13 cellular contexts compared by ENCODE assay signal in genomic region chr9:89746385-89747116, GRCh38.
A peak's percentile ranks its signal among the peaks of the same experiment; 100 is the strongest.
DNase-seq lines count a peak whose midpoint lies in the region; ATAC-seq and TF ChIP-seq lines count a peak whose summit lies in the region.
"Had no signal": no experiment of that assay in that cellular context is flagged by ENCODE, and none has a peak within 500 bp of the region (broad histone marks: within the 10 kb centered on the region; RNA-seq: fewer than 3 reads in every experiment).

No MANE protein-coding gene starts in this region.

- H3K27ac ChIP-seq in sigmoid colon, result no peak overlapping the region
- H3K27ac ChIP-seq: thoracic aorta had no signal

- H3K4me3 ChIP-seq in sigmoid colon, result no peak overlapping the region
- H3K4me3 ChIP-seq: thoracic aorta had no signal

- no peaks in the 10 kb centered on the region for H3K9me3 Mint-ChIP-seq in immature natural killer cell

- H3K27ac Mint-ChIP-seq in T-helper 17 cell (peak overlapping the region; percentile 96), immature natural killer cell (no peak overlapping the region)

- H3K4me1 Mint-ChIP-seq in T-helper 17 cell (peaks cover 55% of the 10 kb centered on the region), immature natural killer cell (peaks cover 30 to 40% of the 10 kb centered on the region in 2 donors)

- H3K4me1 ChIP-seq in sigmoid colon, result no peaks in the 10 kb centered on the region

- H3K9me3 ChIP-seq in T-helper 17 cell (ENCODE audit: control insufficient read depth, low read length, poor library complexity, severe bottlenecking) (no peaks in the 10 kb centered on the region), sigmoid colon (no peaks in the 10 kb centered on the region)

- DNase-seq in NCI-H1694 treated with DMSO at 0.1 percent for 48 hours (lab: John Stamatoyannopoulos, UW), result peak; percentile 12
- no peak for DNase-seq in NCI-H1694 (lab: John Stamatoyannopoulos, UW)
- DNase-seq in T-helper 17 cell, result no peak
- DNase-seq in left cardiac atrium, result peak; percentile 61
- DNase-seq in sigmoid colon, result peak; percentile 78
- DNase-seq in NCI-H2107 (lab: John Stamatoyannopoulos, UW), result no peak
- no peak for DNase-seq in immature natural killer cell
- DNase-seq: activated CD8-positive, alpha-beta memory T cell treated with anti-CD3 and anti-CD28 coated beads, Interleukin-2, amount 50 U/mL, for 4 hours; cortex of kidney; NCI-H526 treated with DMSO at 0.1 percent for 48 hours had no signal

- H3K27me3 ChIP-seq in sigmoid colon, result no peaks in the 10 kb centered on the region

- H3K36me3 ChIP-seq in sigmoid colon, result no peaks in the 10 kb centered on the region
- H3K36me3 ChIP-seq: thoracic aorta had no signal

- TF ChIP-seq POLR2A in sigmoid colon (IDR thresholded peaks at IDR 0.05), result no peak

- ATAC-seq in T-helper 17 cell (no peak), left cardiac atrium (peak; percentile 56 to 64), GM19023 (IDR thresholded peaks at IDR 0.05; ENCODE audit: unreplicated experiment) (no peak)

- no peak overlapping the region for H3K4me3 Mint-ChIP-seq in T-helper 17 cell
- H3K4me3 Mint-ChIP-seq in immature natural killer cell, result no peak overlapping the region
- H3K4me3 Mint-ChIP-seq: activated naive CD8-positive, alpha-beta T cell had no signal

- intact Hi-C loops in left cardiac atrium (cut with DNase I), result loop anchor here in 1 of 2 donors (10.0 kb wide), 2 partner anchors 78 to 188 kb away; no protein-coding TSS in a partner anchor
- intact Hi-C loops in sigmoid colon (cut with DNase I), result no loop called here

- 81 to 90% methylated on average over 15 of the region's 15 CpGs for WGBS in sigmoid colon, 2 donors

- no peak for TF ChIP-seq CTCF in sigmoid colon (IDR thresholded peaks at IDR 0.05)

- H3K27me3 Mint-ChIP-seq in T-helper 17 cell (no peaks in the 10 kb centered on the region), immature natural killer cell (ENCODE audit: low read depth in 3 of 3) (peaks cover 3 to 6% (median 6%) of the 10 kb centered on the region in 3 donors)
- H3K27me3 Mint-ChIP-seq: activated naive CD8-positive, alpha-beta T cell had no signal

- H3K36me3 Mint-ChIP-seq in T-helper 17 cell (ENCODE audit: low read depth) (no peaks in the 10 kb centered on the region), immature natural killer cell (no peaks in the 10 kb centered on the region)
- H3K36me3 Mint-ChIP-seq: activated naive CD8-positive, alpha-beta T cell had no signal

- TF ChIP-seq EP300 in sigmoid colon (IDR thresholded peaks at IDR 0.05), result no peak

Comparison
In these comparisons a context has a peak if more than half of its experiments do, and no peak if none do; other contexts are left out.
1. DNase-seq: peak in NCI-H1694 treated with DMSO at 0.1 percent for 48 hours (single experiment), left cardiac atrium (single experiment) and sigmoid colon (single experiment); none in NCI-H1694 (single experiment), T-helper 17 cell (0 of 3), NCI-H2107 (single experiment) and immature natural killer cell (0 of 3).
2. ATAC-seq: peak in left cardiac atrium (2 of 2); none in T-helper 17 cell (single experiment) and GM19023 (single experiment).